In the genomic region with DNA sequence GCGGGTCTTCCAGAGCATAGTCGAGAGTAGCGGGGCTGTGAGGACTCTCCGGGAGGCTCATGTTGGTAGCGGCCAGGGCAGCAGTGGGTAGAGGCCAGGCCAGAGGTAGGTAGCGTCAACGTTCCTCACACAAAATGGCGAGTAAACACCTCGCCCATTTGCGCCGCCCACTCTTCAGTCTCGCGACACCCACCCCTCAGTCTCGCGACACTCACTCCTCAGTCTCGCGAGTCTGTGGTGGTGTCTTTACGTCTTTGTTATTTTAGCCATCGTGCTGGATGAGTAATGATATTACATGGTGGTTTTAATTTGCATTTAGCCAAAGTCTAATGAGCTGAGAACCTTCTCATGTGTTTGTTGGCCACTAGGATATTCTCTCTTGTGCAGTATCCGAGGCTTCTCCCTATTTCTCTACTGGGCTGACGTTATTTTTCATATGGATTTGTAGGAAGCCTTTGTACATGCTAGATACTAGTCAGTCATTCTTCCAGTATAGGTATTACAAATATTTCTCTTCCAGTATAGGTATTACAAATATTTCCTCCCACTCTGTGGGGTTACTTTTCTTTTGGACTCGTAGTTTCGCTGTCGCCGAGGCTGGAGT, we compare ENCODE assay signal across 1 cellular context.
A peak's percentile ranks its signal among the peaks of the same experiment; 100 is the strongest.
TF ChIP-seq lines count a peak whose summit lies in the region.

TSS of gene TSPYL6 (minus strand) at position 139 of the 604 bp plus-strand sequence. CDS start at position 61, 78 bp downstream.

TF ChIP-seq in K562, 482 proteins besides CTCF, POLR2A, EP300 and RAD21 (continued from another document and continues in another):
- TF ChIP-seq, protein P1, sequence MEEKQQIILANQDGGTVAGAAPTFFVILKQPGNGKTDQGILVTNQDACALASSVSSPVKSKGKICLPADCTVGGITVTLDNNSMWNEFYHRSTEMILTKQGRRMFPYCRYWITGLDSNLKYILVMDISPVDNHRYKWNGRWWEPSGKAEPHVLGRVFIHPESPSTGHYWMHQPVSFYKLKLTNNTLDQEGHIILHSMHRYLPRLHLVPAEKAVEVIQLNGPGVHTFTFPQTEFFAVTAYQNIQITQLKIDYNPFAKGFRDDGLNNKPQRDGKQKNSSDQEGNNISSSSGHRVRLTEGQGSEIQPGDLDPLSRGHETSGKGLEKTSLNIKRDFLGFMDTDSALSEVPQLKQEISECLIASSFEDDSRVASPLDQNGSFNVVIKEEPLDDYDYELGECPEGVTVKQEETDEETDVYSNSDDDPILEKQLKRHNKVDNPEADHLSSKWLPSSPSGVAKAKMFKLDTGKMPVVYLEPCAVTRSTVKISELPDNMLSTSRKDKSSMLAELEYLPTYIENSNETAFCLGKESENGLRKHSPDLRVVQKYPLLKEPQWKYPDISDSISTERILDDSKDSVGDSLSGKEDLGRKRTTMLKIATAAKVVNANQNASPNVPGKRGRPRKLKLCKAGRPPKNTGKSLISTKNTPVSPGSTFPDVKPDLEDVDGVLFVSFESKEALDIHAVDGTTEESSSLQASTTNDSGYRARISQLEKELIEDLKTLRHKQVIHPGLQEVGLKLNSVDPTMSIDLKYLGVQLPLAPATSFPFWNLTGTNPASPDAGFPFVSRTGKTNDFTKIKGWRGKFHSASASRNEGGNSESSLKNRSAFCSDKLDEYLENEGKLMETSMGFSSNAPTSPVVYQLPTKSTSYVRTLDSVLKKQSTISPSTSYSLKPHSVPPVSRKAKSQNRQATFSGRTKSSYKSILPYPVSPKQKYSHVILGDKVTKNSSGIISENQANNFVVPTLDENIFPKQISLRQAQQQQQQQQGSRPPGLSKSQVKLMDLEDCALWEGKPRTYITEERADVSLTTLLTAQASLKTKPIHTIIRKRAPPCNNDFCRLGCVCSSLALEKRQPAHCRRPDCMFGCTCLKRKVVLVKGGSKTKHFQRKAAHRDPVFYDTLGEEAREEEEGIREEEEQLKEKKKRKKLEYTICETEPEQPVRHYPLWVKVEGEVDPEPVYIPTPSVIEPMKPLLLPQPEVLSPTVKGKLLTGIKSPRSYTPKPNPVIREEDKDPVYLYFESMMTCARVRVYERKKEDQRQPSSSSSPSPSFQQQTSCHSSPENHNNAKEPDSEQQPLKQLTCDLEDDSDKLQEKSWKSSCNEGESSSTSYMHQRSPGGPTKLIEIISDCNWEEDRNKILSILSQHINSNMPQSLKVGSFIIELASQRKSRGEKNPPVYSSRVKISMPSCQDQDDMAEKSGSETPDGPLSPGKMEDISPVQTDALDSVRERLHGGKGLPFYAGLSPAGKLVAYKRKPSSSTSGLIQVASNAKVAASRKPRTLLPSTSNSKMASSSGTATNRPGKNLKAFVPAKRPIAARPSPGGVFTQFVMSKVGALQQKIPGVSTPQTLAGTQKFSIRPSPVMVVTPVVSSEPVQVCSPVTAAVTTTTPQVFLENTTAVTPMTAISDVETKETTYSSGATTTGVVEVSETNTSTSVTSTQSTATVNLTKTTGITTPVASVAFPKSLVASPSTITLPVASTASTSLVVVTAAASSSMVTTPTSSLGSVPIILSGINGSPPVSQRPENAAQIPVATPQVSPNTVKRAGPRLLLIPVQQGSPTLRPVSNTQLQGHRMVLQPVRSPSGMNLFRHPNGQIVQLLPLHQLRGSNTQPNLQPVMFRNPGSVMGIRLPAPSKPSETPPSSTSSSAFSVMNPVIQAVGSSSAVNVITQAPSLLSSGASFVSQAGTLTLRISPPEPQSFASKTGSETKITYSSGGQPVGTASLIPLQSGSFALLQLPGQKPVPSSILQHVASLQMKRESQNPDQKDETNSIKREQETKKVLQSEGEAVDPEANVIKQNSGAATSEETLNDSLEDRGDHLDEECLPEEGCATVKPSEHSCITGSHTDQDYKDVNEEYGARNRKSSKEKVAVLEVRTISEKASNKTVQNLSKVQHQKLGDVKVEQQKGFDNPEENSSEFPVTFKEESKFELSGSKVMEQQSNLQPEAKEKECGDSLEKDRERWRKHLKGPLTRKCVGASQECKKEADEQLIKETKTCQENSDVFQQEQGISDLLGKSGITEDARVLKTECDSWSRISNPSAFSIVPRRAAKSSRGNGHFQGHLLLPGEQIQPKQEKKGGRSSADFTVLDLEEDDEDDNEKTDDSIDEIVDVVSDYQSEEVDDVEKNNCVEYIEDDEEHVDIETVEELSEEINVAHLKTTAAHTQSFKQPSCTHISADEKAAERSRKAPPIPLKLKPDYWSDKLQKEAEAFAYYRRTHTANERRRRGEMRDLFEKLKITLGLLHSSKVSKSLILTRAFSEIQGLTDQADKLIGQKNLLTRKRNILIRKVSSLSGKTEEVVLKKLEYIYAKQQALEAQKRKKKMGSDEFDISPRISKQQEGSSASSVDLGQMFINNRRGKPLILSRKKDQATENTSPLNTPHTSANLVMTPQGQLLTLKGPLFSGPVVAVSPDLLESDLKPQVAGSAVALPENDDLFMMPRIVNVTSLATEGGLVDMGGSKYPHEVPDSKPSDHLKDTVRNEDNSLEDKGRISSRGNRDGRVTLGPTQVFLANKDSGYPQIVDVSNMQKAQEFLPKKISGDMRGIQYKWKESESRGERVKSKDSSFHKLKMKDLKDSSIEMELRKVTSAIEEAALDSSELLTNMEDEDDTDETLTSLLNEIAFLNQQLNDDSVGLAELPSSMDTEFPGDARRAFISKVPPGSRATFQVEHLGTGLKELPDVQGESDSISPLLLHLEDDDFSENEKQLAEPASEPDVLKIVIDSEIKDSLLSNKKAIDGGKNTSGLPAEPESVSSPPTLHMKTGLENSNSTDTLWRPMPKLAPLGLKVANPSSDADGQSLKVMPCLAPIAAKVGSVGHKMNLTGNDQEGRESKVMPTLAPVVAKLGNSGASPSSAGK (IDR thresholded peaks at IDR 0.05): peak; percentile 52
- TF ChIP-seq GABPA (tag; conservative IDR thresholded peaks at IDR 0.05; ENCODE audit: low read depth): 0 out of 2 replicates have a peak, but pooled peaks have one; percentile 6
- peak; percentile 83; the same call in 1 of the 2 replicates for TF ChIP-seq CC2D1A (IDR thresholded peaks at IDR 0.05)
- TF ChIP-seq PHF21A (IDR thresholded peaks at IDR 0.05; ENCODE audit: borderline replicate concordance, low read depth): no peak
- TF ChIP-seq ZNF586 (CRISPR knock-in tag; conservative IDR thresholded peaks at IDR 0.05): no peak
- no peak for TF ChIP-seq HIVEP1 (CRISPR knock-in tag; IDR thresholded peaks at IDR 0.05)
- TF ChIP-seq CBX3 (IDR thresholded peaks at IDR 0.05; ENCODE audit: borderline replicate concordance in 1 of 2, low read length in 2 of 2): peak in 1 of 2 experiments; percentile 63; a peak in 2 of 3 replicates
- TF ChIP-seq ZNF354B (CRISPR knock-in tag; IDR thresholded peaks at IDR 0.05): no peak
- TF ChIP-seq NFRKB (IDR thresholded peaks at IDR 0.05; ENCODE audit: low read depth): 0 out of 2 replicates have a peak, but pooled peaks have one; percentile 53
- peak; percentile 78 for TF ChIP-seq FOXK2 (conservative IDR thresholded peaks at IDR 0.05 in 1 of 2, IDR thresholded peaks at IDR 0.05 in 1 of 2; ENCODE audit: low read depth in 2 of 2)
- no peak for TF ChIP-seq ZNF551 (CRISPR knock-in tag; IDR thresholded peaks at IDR 0.05)
- no peak for TF ChIP-seq ATF2 (CRISPR knock-in tag; IDR thresholded peaks at IDR 0.05)
- TF ChIP-seq TAF1 (IDR thresholded peaks at IDR 0.05; ENCODE audit: control insufficient read depth, extremely low read depth, insufficient read depth, low read length, severe bottlenecking): peak; percentile 39
- no peak for TF ChIP-seq BCOR (IDR thresholded peaks at IDR 0.05)
- no peak for TF ChIP-seq MECOM (CRISPR knock-in tag; IDR thresholded peaks at IDR 0.05)
- no peak for TF ChIP-seq BCLAF1 (IDR thresholded peaks at IDR 0.05; ENCODE audit: borderline replicate concordance in 1 of 2, control insufficient read depth in 1 of 2, low read depth in 2 of 2, low read length in 1 of 2)
- no peak for TF ChIP-seq SRSF9 (IDR thresholded peaks at IDR 0.05; ENCODE audit: borderline replicate concordance, low read depth, low read length)
- TF ChIP-seq HMG20B (CRISPR knock-in tag; IDR thresholded peaks at IDR 0.05): no peak
- TF ChIP-seq ZNF707 (CRISPR knock-in tag; conservative IDR thresholded peaks at IDR 0.05): no peak
- TF ChIP-seq ZFP1 (CRISPR knock-in tag; IDR thresholded peaks at IDR 0.05): no peak
- no peak for TF ChIP-seq ADNP (tag; IDR thresholded peaks at IDR 0.05)
- no peak for TF ChIP-seq BRCA1 (IDR thresholded peaks at IDR 0.05)
- TF ChIP-seq BRCA1 (CRISPR knock-in tag; IDR thresholded peaks at IDR 0.05): no peak
- TF ChIP-seq, protein P2, sequence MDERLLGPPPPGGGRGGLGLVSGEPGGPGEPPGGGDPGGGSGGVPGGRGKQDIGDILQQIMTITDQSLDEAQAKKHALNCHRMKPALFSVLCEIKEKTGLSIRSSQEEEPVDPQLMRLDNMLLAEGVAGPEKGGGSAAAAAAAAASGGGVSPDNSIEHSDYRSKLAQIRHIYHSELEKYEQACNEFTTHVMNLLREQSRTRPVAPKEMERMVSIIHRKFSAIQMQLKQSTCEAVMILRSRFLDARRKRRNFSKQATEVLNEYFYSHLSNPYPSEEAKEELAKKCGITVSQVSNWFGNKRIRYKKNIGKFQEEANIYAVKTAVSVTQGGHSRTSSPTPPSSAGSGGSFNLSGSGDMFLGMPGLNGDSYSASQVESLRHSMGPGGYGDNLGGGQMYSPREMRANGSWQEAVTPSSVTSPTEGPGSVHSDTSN (CRISPR knock-in tag; IDR thresholded peaks at IDR 0.05; ENCODE audit: low read depth): no peak
- TF ChIP-seq, protein P2 (tag; conservative IDR thresholded peaks at IDR 0.05; ENCODE audit: low read depth): 0 out of 2 replicates have a peak, but pooled peaks have one; percentile 15
- TF ChIP-seq, protein P3, sequence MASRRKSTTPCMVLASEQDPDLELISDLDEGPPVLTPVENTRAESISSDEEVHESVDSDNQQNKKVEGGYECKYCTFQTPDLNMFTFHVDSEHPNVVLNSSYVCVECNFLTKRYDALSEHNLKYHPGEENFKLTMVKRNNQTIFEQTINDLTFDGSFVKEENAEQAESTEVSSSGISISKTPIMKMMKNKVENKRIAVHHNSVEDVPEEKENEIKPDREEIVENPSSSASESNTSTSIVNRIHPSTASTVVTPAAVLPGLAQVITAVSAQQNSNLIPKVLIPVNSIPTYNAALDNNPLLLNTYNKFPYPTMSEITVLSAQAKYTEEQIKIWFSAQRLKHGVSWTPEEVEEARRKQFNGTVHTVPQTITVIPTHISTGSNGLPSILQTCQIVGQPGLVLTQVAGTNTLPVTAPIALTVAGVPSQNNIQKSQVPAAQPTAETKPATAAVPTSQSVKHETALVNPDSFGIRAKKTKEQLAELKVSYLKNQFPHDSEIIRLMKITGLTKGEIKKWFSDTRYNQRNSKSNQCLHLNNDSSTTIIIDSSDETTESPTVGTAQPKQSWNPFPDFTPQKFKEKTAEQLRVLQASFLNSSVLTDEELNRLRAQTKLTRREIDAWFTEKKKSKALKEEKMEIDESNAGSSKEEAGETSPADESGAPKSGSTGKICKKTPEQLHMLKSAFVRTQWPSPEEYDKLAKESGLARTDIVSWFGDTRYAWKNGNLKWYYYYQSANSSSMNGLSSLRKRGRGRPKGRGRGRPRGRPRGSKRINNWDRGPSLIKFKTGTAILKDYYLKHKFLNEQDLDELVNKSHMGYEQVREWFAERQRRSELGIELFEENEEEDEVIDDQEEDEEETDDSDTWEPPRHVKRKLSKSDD (conservative IDR thresholded peaks at IDR 0.05; ENCODE audit: low read length): peak; percentile 98
- TF ChIP-seq RBM14 (IDR thresholded peaks at IDR 0.05; ENCODE audit: borderline replicate concordance, insufficient read depth, low read depth, low read length): no peak
- no peak for TF ChIP-seq SIN3B (IDR thresholded peaks at IDR 0.05; ENCODE audit: low read depth)
- peak; percentile 70 for TF ChIP-seq MAFF (IDR thresholded peaks at IDR 0.05; ENCODE audit: low read length)
- TF ChIP-seq, protein P4, sequence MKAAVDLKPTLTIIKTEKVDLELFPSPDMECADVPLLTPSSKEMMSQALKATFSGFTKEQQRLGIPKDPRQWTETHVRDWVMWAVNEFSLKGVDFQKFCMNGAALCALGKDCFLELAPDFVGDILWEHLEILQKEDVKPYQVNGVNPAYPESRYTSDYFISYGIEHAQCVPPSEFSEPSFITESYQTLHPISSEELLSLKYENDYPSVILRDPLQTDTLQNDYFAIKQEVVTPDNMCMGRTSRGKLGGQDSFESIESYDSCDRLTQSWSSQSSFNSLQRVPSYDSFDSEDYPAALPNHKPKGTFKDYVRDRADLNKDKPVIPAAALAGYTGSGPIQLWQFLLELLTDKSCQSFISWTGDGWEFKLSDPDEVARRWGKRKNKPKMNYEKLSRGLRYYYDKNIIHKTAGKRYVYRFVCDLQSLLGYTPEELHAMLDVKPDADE (conservative IDR thresholded peaks at IDR 0.05; ENCODE audit: control insufficient read depth, low read depth, low read length): 0 out of 2 replicates have a peak, but pooled peaks have one; percentile 2
- no peak for TF ChIP-seq PTRF (tag; IDR thresholded peaks at IDR 0.05)
- peak; percentile 27 for TF ChIP-seq TAF9B (IDR thresholded peaks at IDR 0.05; ENCODE audit: partially characterized antibody)
- TF ChIP-seq ZNF197 (CRISPR knock-in tag; IDR thresholded peaks at IDR 0.05; ENCODE audit: low read depth): no peak
